Comparison of ENCODE assay signal across 8 cellular contexts in genomic region chr6:90217621-90218496, GRCh38.
DNase-seq lines count a peak whose midpoint lies in the region; ATAC-seq lines count a peak whose summit lies in the region.

No MANE protein-coding gene starts in this region.

- DNase-seq in activated CD4-positive, CD25-positive, alpha-beta regulatory T cell (lab: John Stamatoyannopoulos, UW), result no peak
- peak; percentile 39 for DNase-seq in activated T-cell treated with anti-CD3 and anti-CD28 coated beads, Interleukin-2, amount 50 U/mL, for 4 hours
- DNase-seq in globus pallidus (ENCODE audit: low spot score), result peak; percentile 54
- DNase-seq in sciatic nerve (ENCODE audit: low spot score), result no peak
- no peak for DNase-seq in mucosa of gallbladder (ENCODE audit: low spot score)
- DNase-seq in activated CD4-positive, CD25-positive, alpha-beta regulatory T cell treated with anti-CD3 and anti-CD28 coated beads, Interleukin-2, amount 50 U/mL, for 72 hours, result no peak

- peaks cover 12% of the 10 kb centered on the region for H3K36me3 Mint-ChIP-seq in activated T-cell treated with anti-CD3 and anti-CD28 coated beads, Interleukin-2, amount 50 U/mL, for 4 hours (ENCODE audit: insufficient read depth)

- ATAC-seq in activated CD4-positive, CD25-positive, alpha-beta regulatory T cell treated with anti-CD3 and anti-CD28 coated beads, Interleukin-2, amount 50 U/mL, for 24 hours, result peak; percentile 4 to 5
- peak; percentile 34 to 41 for ATAC-seq in activated T-cell treated with anti-CD3 and anti-CD28 coated beads, Interleukin-2, amount 50 U/mL, for 4 hours
- ATAC-seq in sciatic nerve (peak; percentile 68), GM21526 (IDR thresholded peaks at IDR 0.05; ENCODE audit: low FRiP score, unreplicated experiment) (no peak)

- intact Hi-C loops in sciatic nerve (cut with DNase I), result no loop called here

- peaks cover 5% of the 10 kb centered on the region for H3K9me3 Mint-ChIP-seq in activated T-cell treated with anti-CD3 and anti-CD28 coated beads, Interleukin-2, amount 50 U/mL, for 4 hours

- no peak overlapping the region for H3K4me3 Mint-ChIP-seq in activated T-cell treated with anti-CD3 and anti-CD28 coated beads, Interleukin-2, amount 50 U/mL, for 4 hours

- peaks cover 33% of the 10 kb centered on the region for H3K4me1 Mint-ChIP-seq in activated T-cell treated with anti-CD3 and anti-CD28 coated beads, Interleukin-2, amount 50 U/mL, for 4 hours (ENCODE audit: low read depth)

- H3K27me3 Mint-ChIP-seq in activated T-cell treated with anti-CD3 and anti-CD28 coated beads, Interleukin-2, amount 50 U/mL, for 4 hours (ENCODE audit: low read depth), result no peaks in the 10 kb centered on the region

Comparison
In these comparisons a context has a peak if more than half of its experiments do, and no peak if none do; other contexts are left out.
1. DNase-seq: peak in activated T-cell treated with anti-CD3 and anti-CD28 coated beads, Interleukin-2, amount 50 U/mL, for 4 hours (single experiment) and globus pallidus (single experiment); none in activated CD4-positive, CD25-positive, alpha-beta regulatory T cell (0 of 4), sciatic nerve (single experiment), mucosa of gallbladder (single experiment) and activated CD4-positive, CD25-positive, alpha-beta regulatory T cell treated with anti-CD3 and anti-CD28 coated beads, Interleukin-2, amount 50 U/mL, for 72 hours (single experiment).